In genomic region chr4:153509724-153510123, GRCh38 we compare ENCODE assay signal across 14 cellular contexts. TPM values are rescaled to one million over a fixed set of nuclear protein-coding genes. Genes with fewer than 3 reads are reported as not detected.
DNase-seq lines count a peak whose midpoint lies in the region; ATAC-seq and FAIRE-seq lines count a peak whose summit lies in the region.
"Had no signal": no experiment of that assay in that cellular context is flagged by ENCODE, and none has a peak within 500 bp of the region (broad histone marks: within the 10 kb centered on the region; RNA-seq: fewer than 3 reads in every experiment).

No MANE protein-coding gene starts in this region.

- DNase-seq in activated T-cell treated with anti-CD3 and anti-CD28 coated beads, Interleukin-2, amount 50 U/mL, for 24 hours: no peak
- DNase-seq in activated T-cell treated with anti-CD3 and anti-CD28 coated beads, Interleukin-2, amount 50 U/mL, for 4 hours: no peak
- DNase-seq in activated naive CD8-positive, alpha-beta T cell treated with anti-CD3 and anti-CD28 coated beads, Interleukin-2, amount 50 U/mL, for 24 hours: no peak
- DNase-seq in small intestine: peak; percentile 40
- no peak for DNase-seq in HK-2 (ENCODE audit: unreplicated experiment)
- no peak for DNase-seq in CD4-positive, alpha-beta memory T cell
- DNase-seq: activated gamma-delta T cell treated with Interleukin-2 at 50 U/mL for 16 hours; kidney glomerular epithelial cell; stimulated activated CD4-positive, alpha-beta T cell treated with anti-CD3 and anti-CD28 coated beads, Interleukin-2, amount 100 ng/mL, for 48 hours had no signal

- WGBS in small intestine, 3 donors: 20 to 56% (median 42%) methylated on average over 5 of the region's 5 CpGs

- peaks cover 85% of the 10 kb centered on the region for H3K36me3 Mint-ChIP-seq in activated T-cell treated with anti-CD3 and anti-CD28 coated beads, Interleukin-2, amount 50 U/mL, for 24 hours (ENCODE audit: low read depth)
- H3K36me3 Mint-ChIP-seq in activated T-cell treated with anti-CD3 and anti-CD28 coated beads, Interleukin-2, amount 50 U/mL, for 4 hours (ENCODE audit: insufficient read depth): peaks cover 43% of the 10 kb centered on the region
- peaks cover 11% of the 10 kb centered on the region for H3K36me3 Mint-ChIP-seq in IgD-negative memory B cell
- peaks cover 63% of the 10 kb centered on the region for H3K36me3 Mint-ChIP-seq in activated naive CD8-positive, alpha-beta T cell treated with anti-CD3 and anti-CD28 coated beads, Interleukin-2, amount 50 U/mL, for 24 hours (ENCODE audit: low read depth)
- peaks cover 46 to 58% of the 10 kb centered on the region in 2 donors for H3K36me3 Mint-ChIP-seq in CD4-positive, alpha-beta memory T cell

- CTCF ChIA-PET in CD4-positive, alpha-beta memory T cell (lab: Charles Lee; ENCODE audit: partially characterized antibody): interaction anchor here (1.0 to 1.8 kb wide), 6 partner anchors 9 to 76 kb away, joined by 3 to 10 read pairs (median 4); no protein-coding TSS in a partner anchor

- H3K4me3 Mint-ChIP-seq in activated T-cell treated with anti-CD3 and anti-CD28 coated beads, Interleukin-2, amount 50 U/mL, for 24 hours: no peak overlapping the region
- no peak overlapping the region for H3K4me3 Mint-ChIP-seq in activated T-cell treated with anti-CD3 and anti-CD28 coated beads, Interleukin-2, amount 50 U/mL, for 4 hours
- H3K4me3 Mint-ChIP-seq in IgD-negative memory B cell: peak overlapping the region in 1 of 4 donors; percentile 45
- H3K4me3 Mint-ChIP-seq in activated naive CD8-positive, alpha-beta T cell treated with anti-CD3 and anti-CD28 coated beads, Interleukin-2, amount 50 U/mL, for 24 hours: no peak overlapping the region
- H3K4me3 Mint-ChIP-seq in CD4-positive, alpha-beta memory T cell: no peak overlapping the region

- peak overlapping the region; percentile 27 for H3K27ac Mint-ChIP-seq in activated T-cell treated with anti-CD3 and anti-CD28 coated beads, Interleukin-2, amount 50 U/mL, for 24 hours
- H3K27ac Mint-ChIP-seq in IgD-negative memory B cell: peak overlapping the region; percentile 2 to 27 (median 13)
- H3K27ac Mint-ChIP-seq in activated naive CD8-positive, alpha-beta T cell treated with anti-CD3 and anti-CD28 coated beads, Interleukin-2, amount 50 U/mL, for 24 hours: peak overlapping the region; percentile 9
- peak overlapping the region in 3 of 7 donors; percentile 44 to 64 (median 53) for H3K27ac Mint-ChIP-seq in CD4-positive, alpha-beta memory T cell

- peaks cover 0 to 7% of the 10 kb centered on the region in 2 donors for H3K4me1 ChIP-seq in small intestine (ENCODE audit: control insufficient read depth in 2 of 2, insufficient read depth in 1 of 2, low read depth in 1 of 2, low read length in 1 of 2)
- H3K4me1 ChIP-seq in CD4-positive, alpha-beta memory T cell (ENCODE audit: insufficient read depth, low read length): peaks cover 62% of the 10 kb centered on the region

- no peak for FAIRE-seq in small intestine (lab: Jason Lieb, UNC)
- FAIRE-seq: colon, endothelial cell of umbilical vein had no signal

- no peaks in the 10 kb centered on the region for H3K27me3 Mint-ChIP-seq in activated T-cell treated with anti-CD3 and anti-CD28 coated beads, Interleukin-2, amount 50 U/mL, for 24 hours
- no peaks in the 10 kb centered on the region for H3K27me3 Mint-ChIP-seq in activated T-cell treated with anti-CD3 and anti-CD28 coated beads, Interleukin-2, amount 50 U/mL, for 4 hours (ENCODE audit: low read depth)
- no peaks in the 10 kb centered on the region for H3K27me3 Mint-ChIP-seq in IgD-negative memory B cell
- no peaks in the 10 kb centered on the region for H3K27me3 Mint-ChIP-seq in activated naive CD8-positive, alpha-beta T cell treated with anti-CD3 and anti-CD28 coated beads, Interleukin-2, amount 50 U/mL, for 24 hours
- H3K27me3 Mint-ChIP-seq in CD4-positive, alpha-beta memory T cell: no peaks in the 10 kb centered on the region

- H3K9me3 ChIP-seq in small intestine (ENCODE audit: control insufficient read depth, low read depth): no peaks in the 10 kb centered on the region
- H3K9me3 ChIP-seq in CD4-positive, alpha-beta memory T cell (ENCODE audit: control insufficient read depth in 1 of 2, low read length in 2 of 2): no peaks in the 10 kb centered on the region

- H3K9me3 Mint-ChIP-seq in activated T-cell treated with anti-CD3 and anti-CD28 coated beads, Interleukin-2, amount 50 U/mL, for 24 hours: no peaks in the 10 kb centered on the region
- no peaks in the 10 kb centered on the region for H3K9me3 Mint-ChIP-seq in activated T-cell treated with anti-CD3 and anti-CD28 coated beads, Interleukin-2, amount 50 U/mL, for 4 hours
- no peaks in the 10 kb centered on the region for H3K9me3 Mint-ChIP-seq in IgD-negative memory B cell
- H3K9me3 Mint-ChIP-seq in activated naive CD8-positive, alpha-beta T cell treated with anti-CD3 and anti-CD28 coated beads, Interleukin-2, amount 50 U/mL, for 24 hours: no peaks in the 10 kb centered on the region
- no peaks in the 10 kb centered on the region for H3K9me3 Mint-ChIP-seq in CD4-positive, alpha-beta memory T cell

- no peak overlapping the region for H3K4me3 ChIP-seq in small intestine (ENCODE audit: low read depth in 1 of 2, low read length in 2 of 2)
- no peak overlapping the region for H3K4me3 ChIP-seq in CD4-positive, alpha-beta memory T cell (ENCODE audit: low read length in 2 of 2)

- POLR2A ChIA-PET in CD4-positive, alpha-beta memory T cell (lab: Charles Lee; ENCODE audit: partially characterized antibody): interaction anchor here (2.9 kb wide), 1 partner anchor 11 kb away, joined by 17 read pairs; no protein-coding TSS in a partner anchor

- H3K27ac ChIP-seq in small intestine (ENCODE audit: low read depth in 1 of 2, low read length in 1 of 2): no peak overlapping the region
- H3K27ac ChIP-seq in CD4-positive, alpha-beta memory T cell (ENCODE audit: low read depth, low read length): no peak overlapping the region
- H3K27ac ChIP-seq: RWPE1 had no signal

- H3K36me3 ChIP-seq in small intestine (ENCODE audit: control insufficient read depth in 2 of 2, insufficient read depth in 2 of 2, low read length in 2 of 2): no peaks in the 10 kb centered on the region
- no peaks in the 10 kb centered on the region for H3K36me3 ChIP-seq in CD4-positive, alpha-beta memory T cell (ENCODE audit: insufficient read depth, low read length)

- intact Hi-C loops in CD4-positive, alpha-beta memory T cell (cut with micrococcal nuclease): no loop called here

- no peak for ATAC-seq in activated T-cell treated with anti-CD3 and anti-CD28 coated beads, Interleukin-2, amount 50 U/mL, for 4 hours
- no peak for ATAC-seq in activated naive CD8-positive, alpha-beta T cell treated with anti-CD3 and anti-CD28 coated beads, Interleukin-2, amount 50 U/mL, for 24 hours
- no peak for ATAC-seq in HG03469 (IDR thresholded peaks at IDR 0.05; ENCODE audit: unreplicated experiment)

- H3K4me1 Mint-ChIP-seq in activated T-cell treated with anti-CD3 and anti-CD28 coated beads, Interleukin-2, amount 50 U/mL, for 24 hours (ENCODE audit: low read depth): peaks cover 84% of the 10 kb centered on the region
- peaks cover 65% of the 10 kb centered on the region for H3K4me1 Mint-ChIP-seq in activated T-cell treated with anti-CD3 and anti-CD28 coated beads, Interleukin-2, amount 50 U/mL, for 4 hours (ENCODE audit: low read depth)
- H3K4me1 Mint-ChIP-seq in IgD-negative memory B cell: peaks cover 51 to 67% (median 60%) of the 10 kb centered on the region in 3 donors
- H3K4me1 Mint-ChIP-seq in activated naive CD8-positive, alpha-beta T cell treated with anti-CD3 and anti-CD28 coated beads, Interleukin-2, amount 50 U/mL, for 24 hours: peaks cover 82% of the 10 kb centered on the region
- peaks cover 54 to 83% (median 63%) of the 10 kb centered on the region in 4 donors for H3K4me1 Mint-ChIP-seq in CD4-positive, alpha-beta memory T cell

- H3K27me3 ChIP-seq in small intestine (ENCODE audit: control insufficient read depth in 2 of 2, insufficient read depth in 2 of 2, low read length in 2 of 2): no peaks in the 10 kb centered on the region
- H3K27me3 ChIP-seq in CD4-positive, alpha-beta memory T cell (ENCODE audit: insufficient read depth, low read length): no peaks in the 10 kb centered on the region

RNA-seq across cellular contexts. Expression of gene TMEM131L, which starts 43.6 kb away (rescaled TPM):
- 10 to 100 TPM; 37.7 to 44.0 (median 41.7) TPM for total RNA-seq in activated T-cell treated with anti-CD3 and anti-CD28 coated beads, Interleukin-2, amount 50 U/mL, for 4 hours
- polyA plus RNA-seq in IgD-negative memory B cell: 48.4 TPM
- 1 to 10 TPM in 1 of 3 donors, under 1 TPM in 2; 0.22 to 3.6 (median 0.27) TPM for polyA plus RNA-seq in small intestine
- total RNA-seq in CD4-positive, alpha-beta memory T cell: 10 to 100 TPM; 62.5 to 65.6 TPM
- polyA plus RNA-seq in CD4-positive, alpha-beta memory T cell: 10 to 100 TPM; 20.8 to 43.8 TPM

Comparison
In these comparisons a context has a peak if more than half of its experiments do, and no peak if none do; other contexts are left out.
1. RNA of gene TMEM131L, which starts 43.6 kb away (polyA plus RNA-seq): 48.4 TPM in IgD-negative memory B cell (single experiment) and 20.8 to 43.8 TPM in CD4-positive, alpha-beta memory T cell; 0.22 to 3.6 TPM in small intestine; every median in the first group is over 4 times any median in the second.